Comparison of ENCODE assay signal across 8 cellular contexts in genomic region chr14:21097616-21098133, GRCh38. TPM values are rescaled to one million over a fixed set of nuclear protein-coding genes. Genes with fewer than 3 reads are reported as not detected.
DNase-seq lines count a peak whose midpoint lies in the region; ATAC-seq, FAIRE-seq and TF ChIP-seq lines count a peak whose summit lies in the region.

No MANE protein-coding gene starts in this region.

- H3K9ac ChIP-seq in HUES48 (ENCODE audit: low read depth, low read length) = peak overlapping the region; percentile 72

- H3K4me3 ChIP-seq in A549 = peak overlapping the region; percentile 62
- peak overlapping the region; percentile 80 for H3K4me3 ChIP-seq in HUES48 (ENCODE audit: low read depth, low read length)
- H3K4me3 ChIP-seq in mesodermal cell (ENCODE audit: extremely low read depth, insufficient read depth, low read length, poor library complexity, severe bottlenecking) = peak overlapping the region; percentile 47

- TF ChIP-seq RAD21 in A549 (conservative IDR thresholded peaks at IDR 0.05 in 1 of 2, IDR thresholded peaks at IDR 0.05 in 1 of 2) = no peak

- no peaks in the 10 kb centered on the region for H3K27me3 ChIP-seq in HUES48 (ENCODE audit: control insufficient read depth, insufficient read depth, low read length)

- peak overlapping the region; percentile 94 for H3K4me2 ChIP-seq in A549

- WGBS in A549 (ENCODE audit: missing lambda C conversion rate) = 36% methylated on average over 7 of the region's 22 CpGs
- 6% methylated on average over 10 of the region's 22 CpGs; no CpG with 5 or more reads in 1 of the 2 experiments for WGBS in mesodermal cell (ENCODE audit: insufficient coverage in 2 of 2), 2 experiments

- no peak for TF ChIP-seq POLR2A in A549 (IDR thresholded peaks at IDR 0.05; ENCODE audit: low read length)

- H3K9me3 ChIP-seq in A549 (no peaks in the 10 kb centered on the region), HUES48 (ENCODE audit: control insufficient read depth, insufficient read depth, low read length) (no peaks in the 10 kb centered on the region), mesodermal cell (ENCODE audit: control insufficient read depth, low read length) (no peaks in the 10 kb centered on the region)

- POLR2A ChIA-PET in A549 (lab: Yijun Ruan, JAX) = interaction anchor here (0.6 to 2.8 kb wide), 2 partner anchors 27 to 29 kb away, joined by 4 to 9 read pairs; no protein-coding TSS in a partner anchor

- TF ChIP-seq EP300 in A549 (IDR thresholded peaks at IDR 0.05) = no peak

- H3K27ac ChIP-seq in A549 = peak overlapping the region; percentile 83 to 99
- H3K27ac ChIP-seq in HUES48 (ENCODE audit: low read depth, low read length) = peak overlapping the region; percentile 96
- H3K27ac ChIP-seq in caudate nucleus (ENCODE audit: low read depth, low read length) = peak overlapping the region; percentile 52
- H3K27ac ChIP-seq in mesodermal cell (ENCODE audit: low read depth, low read length, severe bottlenecking) = peak overlapping the region; percentile 64

- H3K4me1 ChIP-seq in A549 = peaks cover 65% of the 10 kb centered on the region
- peaks cover 62% of the 10 kb centered on the region for H3K4me1 ChIP-seq in HUES48 (ENCODE audit: control insufficient read depth, insufficient read depth, low read length)
- peaks cover 43% of the 10 kb centered on the region for H3K4me1 ChIP-seq in mesodermal cell (ENCODE audit: control insufficient read depth, insufficient read depth, low read length, poor library complexity, severe bottlenecking)

- ATAC-seq in A549 (no peak), HG02610 (IDR thresholded peaks at IDR 0.05; ENCODE audit: unreplicated experiment) (no peak), GM18873 (IDR thresholded peaks at IDR 0.05; ENCODE audit: low FRiP score, unreplicated experiment) (no peak)

- H3K36me3 ChIP-seq in HUES48 (ENCODE audit: control insufficient read depth, insufficient read depth, low read length) = peaks cover 9% of the 10 kb centered on the region
- peaks cover 12% of the 10 kb centered on the region for H3K36me3 ChIP-seq in mesodermal cell (ENCODE audit: control insufficient read depth, insufficient read depth, low read length)

- CTCF ChIA-PET in A549 (lab: Yijun Ruan, JAX) = interaction anchor here (1.5 to 13.7 kb wide), 6 partner anchors 8 to 83 kb away, joined by 7 to 369 read pairs (median 203); partner anchors contain the start of genes ARHGEF40, RNASE7 and TMEM253

- FAIRE-seq in A549 (lab: Jason Lieb, UNC) = no peak

- DNase-seq in A549 (ENCODE audit: low read depth in 1 of 2, low spot score in 1 of 2) = no peak
- peak in 9 of 61 donors; percentile 11 to 81 (median 26) for DNase-seq in caudate nucleus (lab: John Stamatoyannopoulos, UW)
- DNase-seq in NCI-H2107 (lab: John Stamatoyannopoulos, UW) = no peak
- no peak for DNase-seq in NCI-H1092 (lab: John Stamatoyannopoulos, UW)

- TF ChIP-seq CTCF in A549 (IDR thresholded peaks at IDR 0.05) = no peak

TF ChIP-seq in A549, 52 proteins besides CTCF, POLR2A, EP300 and RAD21:
- TF ChIP-seq FOXS1 (CRISPR knock-in tag; IDR thresholded peaks at IDR 0.05) (no peak), ZNF302 (CRISPR knock-in tag; IDR thresholded peaks at IDR 0.05) (no peak), CHD2 (IDR thresholded peaks at IDR 0.05; ENCODE audit: low read length, partially characterized antibody) (no peak), TFCP2L1 (CRISPR knock-in tag; IDR thresholded peaks at IDR 0.05) (no peak), E2F6 (IDR thresholded peaks at IDR 0.05; ENCODE audit: borderline replicate concordance, low read depth) (no peak), CBX8 (IDR thresholded peaks at IDR 0.05) (no peak), MAZ (IDR thresholded peaks at IDR 0.05; ENCODE audit: borderline replicate concordance, low read depth, low read length) (no peak), BHLHE40 (IDR thresholded peaks at IDR 0.05; ENCODE audit: low read depth, low read length) (no peak), MAX (IDR thresholded peaks at IDR 0.05) (no peak), ELK1 (IDR thresholded peaks at IDR 0.05; ENCODE audit: low read depth, low read length) (no peak), JUNB (IDR thresholded peaks at IDR 0.05) (no peak), NPAS2 (CRISPR knock-in tag; IDR thresholded peaks at IDR 0.05; ENCODE audit: borderline replicate concordance) (no peak), SREBF2 (IDR thresholded peaks at IDR 0.05) (no peak), RNF2 (IDR thresholded peaks at IDR 0.05; ENCODE audit: borderline replicate concordance, low read depth) (no peak), CHD4 (IDR thresholded peaks at IDR 0.05; ENCODE audit: borderline replicate concordance) (no peak), PBX3 (IDR thresholded peaks at IDR 0.05) (no peak), MYC (IDR thresholded peaks at IDR 0.05; ENCODE audit: borderline replicate concordance, low read length) (no peak), NFE2L2 (conservative IDR thresholded peaks at IDR 0.05; ENCODE audit: low read length) (no peak), SMC3 (IDR thresholded peaks at IDR 0.05) (no peak)
TF ChIP-seq in A549: peak in this region for 0.

RNA-seq across cellular contexts. Expression of gene ZNF219, which starts 0.8 kb away (rescaled TPM):
- polyA plus RNA-seq in A549 (2011; rRNA removed) = 17.3 and 18.5 TPM in 2 replicates
- polyA plus RNA-seq in A549 (2012; cell fraction: cytosol; rRNA removed) = 27.7 and 44.4 TPM in 2 replicates
- polyA plus RNA-seq in A549 (2012; cell fraction: nucleus; rRNA removed) = 69.3 and 96.5 TPM in 2 replicates
- polyA plus RNA-seq in A549 (2017; fragmentation: RNase III; extraction: RNeasy Plus Mini Kit Qiagen cat#74134 plus additional on column Dnase treatment) = 21.5 to 31.0 TPM (median 29.8 TPM) in 3 replicates
- 14.0 and 17.0 TPM in 2 replicates for polyA minus RNA-seq in A549 (2011; rRNA and poly(A)+ RNA removed)
- polyA plus RNA-seq in mesodermal cell (2013, experiment 1 of 2) = 37.2 TPM
- 29.2 TPM for polyA plus RNA-seq in mesodermal cell (2013, experiment 2 of 2)

RNA-seq across cellular contexts. Expression of gene TMEM253, which starts 3.2 kb away (rescaled TPM):
- polyA plus RNA-seq in A549 (2011; rRNA removed) = 0.81 and 1.0 TPM in 2 replicates
- 0.33 and 0.45 TPM in 2 replicates for polyA plus RNA-seq in A549 (2012; cell fraction: cytosol; rRNA removed)
- polyA plus RNA-seq in A549 (2012; cell fraction: nucleus; rRNA removed) = 0.55 and 0.61 TPM in 2 replicates
- 0.54 to 0.83 TPM (median 0.64 TPM) in 3 replicates for polyA plus RNA-seq in A549 (2017; fragmentation: RNase III; extraction: RNeasy Plus Mini Kit Qiagen cat#74134 plus additional on column Dnase treatment)
- 0.45 and 0.73 TPM in 2 replicates for polyA minus RNA-seq in A549 (2011; rRNA and poly(A)+ RNA removed)
- 0.81 TPM for polyA plus RNA-seq in mesodermal cell (2013, experiment 1 of 2)
- 0.61 TPM for polyA plus RNA-seq in mesodermal cell (2013, experiment 2 of 2)

RNA-seq across cellular contexts. Expression of gene ARHGEF40, which starts 27.6 kb away (rescaled TPM):
- 7.8 and 12.9 TPM in 2 replicates for polyA plus RNA-seq in A549 (2011; rRNA removed)
- 11.9 and 15.3 TPM in 2 replicates for polyA plus RNA-seq in A549 (2012; cell fraction: cytosol; rRNA removed)
- polyA plus RNA-seq in A549 (2012; cell fraction: nucleus; rRNA removed) = 33.3 and 42.3 TPM in 2 replicates
- polyA plus RNA-seq in A549 (2017; fragmentation: RNase III; extraction: RNeasy Plus Mini Kit Qiagen cat#74134 plus additional on column Dnase treatment) = 7.9 to 9.9 TPM (median 9.6 TPM) in 3 replicates
- 17.8 and 19.7 TPM in 2 replicates for polyA minus RNA-seq in A549 (2011; rRNA and poly(A)+ RNA removed)
- 60.7 TPM for polyA plus RNA-seq in mesodermal cell (2013, experiment 1 of 2)
- 49.3 TPM for polyA plus RNA-seq in mesodermal cell (2013, experiment 2 of 2)

RNA-seq across cellular contexts. Expression of gene RNASE8, which starts 40.1 kb away (rescaled TPM):
- not detected in 2 replicates for polyA plus RNA-seq in A549 (2011; rRNA removed)
- polyA plus RNA-seq in A549 (2012; cell fraction: cytosol; rRNA removed) = not detected in 2 replicates
- not detected in 2 replicates for polyA plus RNA-seq in A549 (2012; cell fraction: nucleus; rRNA removed)
- polyA plus RNA-seq in A549 (2017; fragmentation: RNase III; extraction: RNeasy Plus Mini Kit Qiagen cat#74134 plus additional on column Dnase treatment) = not detected in 3 replicates
- polyA minus RNA-seq in A549 (2011; rRNA and poly(A)+ RNA removed) = not detected in 2 replicates
- not detected for polyA plus RNA-seq in mesodermal cell (2013, experiment 1 of 2)
- not detected for polyA plus RNA-seq in mesodermal cell (2013, experiment 2 of 2)

RNA-seq across cellular contexts. Expression of gene RNASE7, which starts 55.5 kb away (rescaled TPM):
- polyA plus RNA-seq in A549 (2011; rRNA removed) = not detected in 2 replicates
- not detected in 2 replicates for polyA plus RNA-seq in A549 (2012; cell fraction: cytosol; rRNA removed)
- not detected in 2 replicates for polyA plus RNA-seq in A549 (2012; cell fraction: nucleus; rRNA removed)
- polyA plus RNA-seq in A549 (2017; fragmentation: RNase III; extraction: RNeasy Plus Mini Kit Qiagen cat#74134 plus additional on column Dnase treatment) = not detected in 3 replicates
- not detected in 2 replicates for polyA minus RNA-seq in A549 (2011; rRNA and poly(A)+ RNA removed)
- polyA plus RNA-seq in mesodermal cell (2013, experiment 1 of 2) = not detected
- polyA plus RNA-seq in mesodermal cell (2013, experiment 2 of 2) = not detected
